8 cellular contexts compared by ENCODE assay signal in genomic region chr21:42227909-42228708, GRCh38. TPM values are rescaled to one million over a fixed set of nuclear protein-coding genes. Genes with fewer than 3 reads are reported as not detected.
DNase-seq lines count a peak whose midpoint lies in the region; ATAC-seq, FAIRE-seq and TF ChIP-seq lines count a peak whose summit lies in the region.

No MANE protein-coding gene starts in this region.

- POLR2A ChIA-PET in WTC11 (lab: Charles Lee): interaction anchor here (1.1 kb wide), 1 partner anchor 9 kb away, joined by 3 read pairs; the partner anchor contains the start of gene ABCG1

- TF ChIP-seq CTCF in GM12864 (IDR thresholded peaks at IDR 0.05; ENCODE audit: low read depth, low read length, missing control alignments) (no peak), WTC11 (IDR thresholded peaks at IDR 0.05) (no peak), bronchial epithelial cell (IDR thresholded peaks at IDR 0.05; ENCODE audit: insufficient read depth, low read length, severe bottlenecking) (no peak)

- H3K4me1 ChIP-seq in Karpas-422 (ENCODE audit: low read length): peaks cover 14% of the 10 kb centered on the region

- no peaks in the 10 kb centered on the region for H3K9me2 ChIP-seq in Karpas-422 (replicated peaks; ENCODE audit: insufficient read depth, low read length)

- FAIRE-seq in bronchial epithelial cell (lab: Jason Lieb, UNC): peak; percentile 79

- no peaks in the 10 kb centered on the region for H3K9me3 Mint-ChIP-seq in WTC11

- CTCF ChIA-PET in WTC11 (lab: Charles Lee): interaction anchor here (0.7 kb wide), 1 partner anchor 31 kb away, joined by 3 read pairs; no protein-coding TSS in a partner anchor

- H3K79me2 ChIP-seq in Karpas-422 (ENCODE audit: low read length): no peaks in the 10 kb centered on the region

- H3K4me1 Mint-ChIP-seq in WTC11: 0 out of 2 replicates have a peak, but pooled peaks cover 3% of the 10 kb centered on the region

- no peaks in the 10 kb centered on the region for H3K9me3 ChIP-seq in Karpas-422 (ENCODE audit: low read length)

- no peak overlapping the region for H3K27ac Mint-ChIP-seq in WTC11

- H3K27ac ChIP-seq in Karpas-422 (ENCODE audit: low read length) (no peak overlapping the region), layer of hippocampus (ENCODE audit: low read depth, low read length) (peak overlapping the region; percentile 48)

- DNase-seq in GM12864 (ENCODE audit: low read depth): peak; percentile 87
- DNase-seq in H4 (ENCODE audit: low spot score): peak; percentile 95
- DNase-seq in Karpas-422: peak; percentile 71
- DNase-seq in WTC11 (ENCODE audit: low spot score): peak; percentile 74
- peak; percentile 96 for DNase-seq in bronchial epithelial cell (ENCODE audit: low read depth)
- DNase-seq in stimulated activated CD4-positive, alpha-beta T cell treated with anti-CD3 and anti-CD28 coated beads, TNF-alpha, amount 100 ng/mL, for 1 hour (ENCODE audit: low read depth in 3 of 3, low spot score in 1 of 3): peak; percentile 68 to 86 (median 83)
- DNase-seq in cerebellar nuclear complex (lab: John Stamatoyannopoulos, UW): no peak

- peak; percentile 98 for ATAC-seq in WTC11

- no peaks in the 10 kb centered on the region for H3K36me3 ChIP-seq in Karpas-422 (ENCODE audit: insufficient read depth, low read length)
- H3K36me3 ChIP-seq in bronchial epithelial cell (ENCODE audit: control insufficient read depth, insufficient read depth, low read length): peaks cover 3% of the 10 kb centered on the region

- no peaks in the 10 kb centered on the region for H3K36me3 Mint-ChIP-seq in WTC11

- no peak overlapping the region for H3K4me3 Mint-ChIP-seq in WTC11

- no peak overlapping the region for H3K4me2 ChIP-seq in Karpas-422 (ENCODE audit: low read depth, low read length, poor library complexity, severe bottlenecking)

- H3K9ac ChIP-seq in Karpas-422 (ENCODE audit: low read length): no peak overlapping the region

- H3K27me3 ChIP-seq in Karpas-422 (ENCODE audit: low read length) (no peaks in the 10 kb centered on the region), bronchial epithelial cell (ENCODE audit: control insufficient read depth, insufficient read depth, low read length) (no peaks in the 10 kb centered on the region), layer of hippocampus (ENCODE audit: control insufficient read depth, insufficient read depth, low read length) (no peaks in the 10 kb centered on the region)

- no peaks in the 10 kb centered on the region for H4K20me1 ChIP-seq in Karpas-422 (ENCODE audit: insufficient read depth, low read depth, low read length)

- H3K4me3 ChIP-seq in GM12864 (ENCODE audit: low read depth, low read length) (no peak overlapping the region), Karpas-422 (ENCODE audit: low read length) (no peak overlapping the region), bronchial epithelial cell (ENCODE audit: low read depth, low read length) (no peak overlapping the region)

- H2AFZ ChIP-seq in Karpas-422 (ENCODE audit: low read length): no peak overlapping the region

- H3K27me3 Mint-ChIP-seq in WTC11 (ENCODE audit: low read depth): peaks cover 6% of the 10 kb centered on the region

TF ChIP-seq in WTC11, 78 proteins besides CTCF, POLR2A, EP300 and RAD21:
- no peak for TF ChIP-seq ZNF512 (CRISPR knock-in tag; IDR thresholded peaks at IDR 0.05; ENCODE audit: borderline replicate concordance)
- no peak for TF ChIP-seq SP1 (CRISPR knock-in tag; conservative IDR thresholded peaks at IDR 0.05)

RNA-seq across cellular contexts. Expression of gene ABCG1, which starts 9.2 kb away (rescaled TPM):
- total RNA-seq in H4 (2014; rRNA removed; shearing (Covaris generic)): 7.8 and 9.0 TPM in 2 replicates
- total RNA-seq in Karpas-422 (2014; rRNA removed; shearing (Covaris generic); ENCODE audit: low replicate concordance): not detected in 2 replicates
- total RNA-seq in WTC11 (2021) (2.9 to 4.0 TPM (median 3.7 TPM) in 3 replicates), bronchial epithelial cell (132 and 138 TPM in 2 replicates)

Comparison
In these comparisons a context has a peak if more than half of its experiments do, and no peak if none do; other contexts are left out.
1. DNase-seq: peak in GM12864 (single experiment), H4 (single experiment), Karpas-422 (single experiment), WTC11 (single experiment), bronchial epithelial cell (single experiment) and stimulated activated CD4-positive, alpha-beta T cell treated with anti-CD3 and anti-CD28 coated beads, TNF-alpha, amount 100 ng/mL, for 1 hour (3 of 3); none in cerebellar nuclear complex (0 of 2).
2. RNA of gene ABCG1, which starts 9.2 kb away (total RNA-seq): 132 to 138 TPM in bronchial epithelial cell; 7.8 to 9.0 TPM in H4, 2.9 to 4.0 TPM in WTC11 and not detected in Karpas-422; every median in the first group is over 10 times any median in the second.